Comparison of ENCODE assay signal across 1 cellular context in genomic region chr1:87754036-87754603, GRCh38.
TF ChIP-seq lines count a peak whose summit lies in the region.

No MANE protein-coding gene starts in this region.

TF ChIP-seq in IMR-90, 13 proteins besides CTCF, POLR2A, EP300 and RAD21 (continued from another document):
- TF ChIP-seq, protein P1, sequence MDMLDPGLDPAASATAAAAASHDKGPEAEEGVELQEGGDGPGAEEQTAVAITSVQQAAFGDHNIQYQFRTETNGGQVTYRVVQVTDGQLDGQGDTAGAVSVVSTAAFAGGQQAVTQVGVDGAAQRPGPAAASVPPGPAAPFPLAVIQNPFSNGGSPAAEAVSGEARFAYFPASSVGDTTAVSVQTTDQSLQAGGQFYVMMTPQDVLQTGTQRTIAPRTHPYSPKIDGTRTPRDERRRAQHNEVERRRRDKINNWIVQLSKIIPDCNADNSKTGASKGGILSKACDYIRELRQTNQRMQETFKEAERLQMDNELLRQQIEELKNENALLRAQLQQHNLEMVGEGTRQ (IDR thresholded peaks at IDR 0.05; ENCODE audit: low read depth, low read length): no peak
- TF ChIP-seq NFE2L2 (IDR thresholded peaks at IDR 0.05; ENCODE audit: low read depth, low read length): no peak
- no peak for TF ChIP-seq ELK1 (IDR thresholded peaks at IDR 0.05; ENCODE audit: borderline replicate concordance, low read depth, low read length)
